ENCODE assay signal across 1 cellular context in the genomic region with DNA sequence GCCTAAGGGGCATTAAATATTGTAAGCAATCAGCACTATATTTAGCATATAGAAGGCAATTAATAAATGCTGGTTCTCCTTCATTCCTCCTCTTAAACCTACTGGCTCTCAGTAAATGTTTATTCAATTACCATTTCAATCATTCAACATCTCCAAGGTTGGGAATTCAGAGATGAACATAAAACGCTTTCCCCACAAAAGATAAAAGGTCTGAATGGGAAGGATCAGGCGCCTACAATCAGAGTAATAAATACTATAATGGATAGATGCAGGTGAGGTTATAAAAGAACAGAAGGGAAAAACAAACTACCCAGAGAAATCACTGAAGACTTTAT.
TF ChIP-seq lines count a peak whose summit lies in the region.

No MANE protein-coding gene starts in this region.

TF ChIP-seq in endothelial cell of umbilical vein, 7 proteins besides CTCF, POLR2A, EP300 and RAD21:
- no peak for TF ChIP-seq MYC (IDR thresholded peaks at IDR 0.05; ENCODE audit: low read depth, low read length)
